In genomic region chr12:100826323-100826722, GRCh38 we compare ENCODE assay signal across 8 cellular contexts. TPM values are rescaled to one million over a fixed set of nuclear protein-coding genes. Genes with fewer than 3 reads are reported as not detected.
DNase-seq lines count a peak whose midpoint lies in the region; ATAC-seq, FAIRE-seq and TF ChIP-seq lines count a peak whose summit lies in the region.

No MANE protein-coding gene starts in this region.

- H3K36me3 ChIP-seq in DND-41 (ENCODE audit: insufficient read depth, low read length) (no peaks in the 10 kb centered on the region), bronchial epithelial cell (ENCODE audit: control insufficient read depth, insufficient read depth, low read length) (no peaks in the 10 kb centered on the region), mucosa of descending colon (ENCODE audit: low read depth) (no peaks in the 10 kb centered on the region)

- DNase-seq in DND-41: peak; percentile 51
- peak; percentile 49 for DNase-seq in M059J (ENCODE audit: low read depth)
- peak; percentile 33 for DNase-seq in bronchial epithelial cell (ENCODE audit: low read depth)
- DNase-seq in mucosa of descending colon: peak in 2 of 3 donors; percentile 49 to 77
- no peak for DNase-seq in germinal center (ENCODE audit: low spot score)
- no peak for DNase-seq in SIG-M5 (lab: John Stamatoyannopoulos, UW)
- DNase-seq in RCC 7860 (ENCODE audit: low spot score): no peak

- H2AFZ ChIP-seq in DND-41 (ENCODE audit: low read depth, low read length): no peak overlapping the region

- H3K9ac ChIP-seq in DND-41 (ENCODE audit: low read depth, low read length): no peak overlapping the region

- H3K9me3 ChIP-seq in DND-41 (ENCODE audit: insufficient read depth, low read length, severe bottlenecking): no peaks in the 10 kb centered on the region
- no peaks in the 10 kb centered on the region for H3K9me3 ChIP-seq in mucosa of descending colon

- TF ChIP-seq CTCF in DND-41 (IDR thresholded peaks at IDR 0.05; ENCODE audit: borderline replicate concordance, extremely low read depth, low read length, poor library complexity, severe bottlenecking): no peak
- no peak for TF ChIP-seq CTCF in bronchial epithelial cell (IDR thresholded peaks at IDR 0.05; ENCODE audit: insufficient read depth, low read length, severe bottlenecking)
- TF ChIP-seq CTCF in mucosa of descending colon (IDR thresholded peaks at IDR 0.05): no peak

- H3K4me3 ChIP-seq in DND-41 (ENCODE audit: low read depth in 1 of 2, low read length in 2 of 2) (no peak overlapping the region), bronchial epithelial cell (ENCODE audit: low read depth, low read length) (no peak overlapping the region), mucosa of descending colon (no peak overlapping the region)

- intact Hi-C loops in mucosa of descending colon (cut with DNase I, micrococcal nuclease): no loop called here

- H3K27me3 ChIP-seq in DND-41 (ENCODE audit: insufficient read depth, low read length, poor library complexity) (no peaks in the 10 kb centered on the region), bronchial epithelial cell (ENCODE audit: control insufficient read depth, insufficient read depth, low read length) (no peaks in the 10 kb centered on the region)

- no peaks in the 10 kb centered on the region for H3K79me2 ChIP-seq in DND-41 (ENCODE audit: insufficient read depth, low read length)

- ATAC-seq in DND-41 (ENCODE audit: insufficient read depth, low read depth) (peak; percentile 50; the same call in 1 of the 3 replicates), mucosa of descending colon (peak; percentile 31), HG03097 (IDR thresholded peaks at IDR 0.05; ENCODE audit: low FRiP score, unreplicated experiment) (no peak)

- H3K4me1 ChIP-seq in DND-41 (ENCODE audit: insufficient read depth, low read length) (no peaks in the 10 kb centered on the region), mucosa of descending colon (ENCODE audit: low read depth) (no peaks in the 10 kb centered on the region)

- H3K4me2 ChIP-seq in DND-41 (ENCODE audit: insufficient read depth, low read length): no peak overlapping the region

- no peak overlapping the region for H3K27ac ChIP-seq in DND-41 (ENCODE audit: low read length)

- FAIRE-seq in bronchial epithelial cell (lab: Jason Lieb, UNC): no peak
- FAIRE-seq in RCC 7860 (lab: Jason Lieb, UNC): no peak

- H4K20me1 ChIP-seq in DND-41 (ENCODE audit: insufficient read depth, low read length): no peaks in the 10 kb centered on the region

RNA-seq across cellular contexts. Expression of gene ANO4, which starts 31.7 kb away (rescaled TPM):
- total RNA-seq in M059J (2014; rRNA removed; shearing (Covaris generic)): 0.07 and 0.69 TPM in 2 replicates
- 2.4 TPM in 2 replicates for total RNA-seq in bronchial epithelial cell
- 1 to 10 TPM in 1 of 3 donors, under 1 TPM in 2; 0.13 to 1.9 (median 0.14) TPM for total RNA-seq in mucosa of descending colon

Comparison
In these comparisons a context has a peak if more than half of its experiments do, and no peak if none do; other contexts are left out.
1. DNase-seq: peak in DND-41 (single experiment), M059J (single experiment), bronchial epithelial cell (single experiment) and mucosa of descending colon (2 of 3); none in germinal center (single experiment), SIG-M5 (single experiment) and RCC 7860 (single experiment).